12 cellular contexts compared by ENCODE assay signal in the genomic region with DNA sequence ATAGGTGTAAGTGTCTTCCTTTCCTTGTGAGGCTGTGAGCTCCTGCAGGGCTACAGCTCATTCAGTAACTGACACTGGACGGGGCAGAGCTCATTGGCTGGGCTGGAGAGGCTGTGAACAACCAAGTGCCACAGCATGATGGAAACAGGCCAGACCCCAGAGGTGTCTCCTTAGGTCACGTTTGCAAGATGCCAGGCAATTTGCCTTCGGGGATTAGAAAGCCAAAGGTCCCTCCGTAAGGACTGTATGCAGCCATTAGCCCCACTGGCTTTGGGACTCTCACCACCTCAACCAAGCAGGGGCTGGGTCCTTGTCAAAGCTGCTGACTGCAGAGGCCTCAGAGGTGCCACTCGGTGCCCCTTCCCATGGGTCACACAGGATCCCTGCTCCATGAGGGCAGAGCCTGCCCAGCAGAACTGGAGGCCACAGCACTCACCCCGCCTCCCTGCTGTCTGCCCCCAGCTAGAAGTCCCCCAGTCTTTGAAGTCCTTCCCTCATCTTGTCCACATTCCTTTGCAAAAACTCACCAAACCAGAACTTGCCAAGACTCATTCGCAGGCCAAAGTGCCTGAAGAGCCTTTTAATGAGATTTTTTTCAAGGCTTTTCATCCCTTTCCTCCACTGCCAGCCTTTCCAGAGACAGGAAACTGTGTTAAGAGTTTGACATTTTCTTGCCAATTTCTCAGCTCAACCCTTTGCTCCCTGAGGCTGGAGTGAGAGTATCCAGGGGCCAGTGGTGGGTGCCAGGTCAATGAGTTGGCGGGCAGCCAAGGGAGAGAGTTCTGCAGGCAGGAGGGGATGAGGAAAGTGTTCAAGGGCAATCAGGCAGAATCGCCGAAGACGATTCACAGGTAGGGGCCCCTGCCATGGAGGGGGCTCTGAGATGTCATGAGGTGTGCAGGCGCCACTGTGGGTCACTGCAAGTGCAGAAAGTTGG. TPM values are rescaled to one million over a fixed set of nuclear protein-coding genes. Genes with fewer than 3 reads are reported as not detected.
DNase-seq lines count a peak whose midpoint lies in the region; ATAC-seq and TF ChIP-seq lines count a peak whose summit lies in the region.
"Had no signal": no experiment of that assay in that cellular context is flagged by ENCODE, and none has a peak within 500 bp of the region (broad histone marks: within the 10 kb centered on the region; RNA-seq: fewer than 3 reads in every experiment).

No MANE protein-coding gene starts in this region.

- no peak overlapping the region for H3K23ac ChIP-seq in trophoblast cell (ENCODE audit: low read length)

- H3K14ac ChIP-seq in trophoblast cell (ENCODE audit: low read length): peak overlapping the region; percentile 77

- H2BK12ac ChIP-seq in trophoblast cell (ENCODE audit: low read length): peak overlapping the region; percentile 90

- no peak overlapping the region for H3K4me3 ChIP-seq in trophoblast cell (ENCODE audit: low read depth, low read length)

- H3K9ac ChIP-seq in trophoblast cell (ENCODE audit: low read length): no peak overlapping the region

- peak overlapping the region; percentile 70 for H4K8ac ChIP-seq in trophoblast cell (ENCODE audit: low read depth, low read length)

- intact Hi-C loops in posterior vena cava (cut with DNase I): loop anchor here in 1 of 2 donors (10.0 kb wide), 1 partner anchor 121 kb away; the partner anchor contains the start of gene SHB

- peaks cover 1% of the 10 kb centered on the region for H3K9me3 ChIP-seq in trophoblast cell (ENCODE audit: insufficient read depth, low read depth, low read length)

- WGBS in trophoblast cell (ENCODE audit: extremely low coverage, insufficient coverage, insufficient read length): no CpG with 5 or more reads among the region's 12 CpGs

- peaks cover 39 to 61% of the 10 kb centered on the region in 2 experiments for H3K36me3 ChIP-seq in trophoblast cell (ENCODE audit: control insufficient read depth in 1 of 2, insufficient read depth in 2 of 2, low read length in 2 of 2)

- peak overlapping the region; percentile 32 for H4K12ac ChIP-seq in trophoblast cell (ENCODE audit: low read depth, low read length)

- H3K4ac ChIP-seq in trophoblast cell (ENCODE audit: low read depth, low read length): peak overlapping the region; percentile 72

- DNase-seq in COLO829 (ENCODE audit: low spot score) (peak; percentile 24), foreskin melanocyte (peak; percentile 19), trophoblast cell (peak; percentile 70 to 91), posterior vena cava (ENCODE audit: low spot score) (no peak), occipital lobe (lab: John Stamatoyannopoulos, UW) (no peak)
- no peak for DNase-seq in activated CD4-positive, alpha-beta T cell treated with anti-CD3 and anti-CD28 coated beads, Interleukin-2, amount 50 U/mL, for 48 hours
- DNase-seq: activated CD4-positive, alpha-beta T cell treated with anti-CD3 and anti-CD28 coated beads for 1 hour; DND-41; effector memory CD8-positive, alpha-beta T cell; NCI-H2227 treated with DMSO at 0.1 percent for 48 hours had no signal

- peak overlapping the region; percentile 86 for H3K18ac ChIP-seq in trophoblast cell (ENCODE audit: low read length)

- H3K79me2 ChIP-seq in trophoblast cell (ENCODE audit: control insufficient read depth, insufficient read depth, low read length, poor library complexity): peaks cover 12% of the 10 kb centered on the region

- ATAC-seq in SK-N-SH treated with all-trans-retinoic acid at 6 μM for 48 hours (peak; percentile 73), HG02981 (IDR thresholded peaks at IDR 0.05; ENCODE audit: unreplicated experiment) (no peak)
- ATAC-seq: effector memory CD8-positive, alpha-beta T cell had no signal

- peak overlapping the region; percentile 95 for H3K27ac ChIP-seq in trophoblast cell (ENCODE audit: low read depth, low read length)

- H2BK5ac ChIP-seq in trophoblast cell (ENCODE audit: low read depth, low read length, poor library complexity): peak overlapping the region; percentile 93

- H4K91ac ChIP-seq in trophoblast cell (ENCODE audit: low read depth, low read length): peak overlapping the region; percentile 93

- peaks cover 56% of the 10 kb centered on the region for H3K79me1 ChIP-seq in trophoblast cell (ENCODE audit: low read length)

- H2BK120ac ChIP-seq in trophoblast cell (ENCODE audit: insufficient read depth, low read length, poor library complexity): peak overlapping the region; percentile 98

- H3K4me2 ChIP-seq in trophoblast cell (ENCODE audit: low read length): peak overlapping the region; percentile 39

- H2AK5ac ChIP-seq in trophoblast cell (ENCODE audit: low read length): peak overlapping the region; percentile 96

- no peaks in the 10 kb centered on the region for H3K27me3 ChIP-seq in trophoblast cell (ENCODE audit: insufficient read depth, low read length)

- H2AFZ ChIP-seq in trophoblast cell (ENCODE audit: insufficient read depth, low read length, poor library complexity): peak overlapping the region; percentile 67

- H3K4me1 ChIP-seq in trophoblast cell (ENCODE audit: control insufficient read depth in 1 of 2, insufficient read depth in 2 of 2, low read length in 2 of 2): peaks cover 64 to 75% of the 10 kb centered on the region in 2 experiments

TF ChIP-seq in SK-N-SH treated with all-trans-retinoic acid at 6 μM for 48 hours, 23 proteins besides CTCF, POLR2A, EP300 and RAD21:
- TF ChIP-seq TSHZ2 (CRISPR knock-in tag; IDR thresholded peaks at IDR 0.05) (no peak), ISL1 (CRISPR knock-in tag; IDR thresholded peaks at IDR 0.05) (peak; percentile 89)
- TF ChIP-seq, protein P1, sequence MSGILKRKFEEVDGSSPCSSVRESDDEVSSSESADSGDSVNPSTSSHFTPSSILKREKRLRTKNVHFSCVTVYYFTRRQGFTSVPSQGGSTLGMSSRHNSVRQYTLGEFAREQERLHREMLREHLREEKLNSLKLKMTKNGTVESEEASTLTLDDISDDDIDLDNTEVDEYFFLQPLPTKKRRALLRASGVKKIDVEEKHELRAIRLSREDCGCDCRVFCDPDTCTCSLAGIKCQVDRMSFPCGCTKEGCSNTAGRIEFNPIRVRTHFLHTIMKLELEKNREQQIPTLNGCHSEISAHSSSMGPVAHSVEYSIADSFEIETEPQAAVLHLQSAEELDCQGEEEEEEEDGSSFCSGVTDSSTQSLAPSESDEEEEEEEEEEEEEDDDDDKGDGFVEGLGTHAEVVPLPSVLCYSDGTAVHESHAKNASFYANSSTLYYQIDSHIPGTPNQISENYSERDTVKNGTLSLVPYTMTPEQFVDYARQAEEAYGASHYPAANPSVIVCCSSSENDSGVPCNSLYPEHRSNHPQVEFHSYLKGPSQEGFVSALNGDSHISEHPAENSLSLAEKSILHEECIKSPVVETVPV (CRISPR knock-in tag; IDR thresholded peaks at IDR 0.05): no peak

RNA-seq across cellular contexts. Expression of gene SLC25A51, which starts 39.7 kb away (rescaled TPM):
- 12.2 and 12.4 TPM in 2 replicates for polyA plus RNA-seq in trophoblast cell (2013)
- 10 to 100 TPM; 28.1 to 28.6 TPM for total RNA-seq in posterior vena cava
- 121 TPM for total RNA-seq in occipital lobe

Comparison
In these comparisons a context has a peak if more than half of its experiments do, and no peak if none do; other contexts are left out.
1. DNase-seq: peak in COLO829 (single experiment), foreskin melanocyte (single experiment) and trophoblast cell (2 of 2); none in activated CD4-positive, alpha-beta T cell treated with anti-CD3 and anti-CD28 coated beads, Interleukin-2, amount 50 U/mL, for 48 hours (0 of 2), posterior vena cava (single experiment) and occipital lobe (single experiment).